Comparison of ENCODE assay signal across 8 cellular contexts in the genomic region with DNA sequence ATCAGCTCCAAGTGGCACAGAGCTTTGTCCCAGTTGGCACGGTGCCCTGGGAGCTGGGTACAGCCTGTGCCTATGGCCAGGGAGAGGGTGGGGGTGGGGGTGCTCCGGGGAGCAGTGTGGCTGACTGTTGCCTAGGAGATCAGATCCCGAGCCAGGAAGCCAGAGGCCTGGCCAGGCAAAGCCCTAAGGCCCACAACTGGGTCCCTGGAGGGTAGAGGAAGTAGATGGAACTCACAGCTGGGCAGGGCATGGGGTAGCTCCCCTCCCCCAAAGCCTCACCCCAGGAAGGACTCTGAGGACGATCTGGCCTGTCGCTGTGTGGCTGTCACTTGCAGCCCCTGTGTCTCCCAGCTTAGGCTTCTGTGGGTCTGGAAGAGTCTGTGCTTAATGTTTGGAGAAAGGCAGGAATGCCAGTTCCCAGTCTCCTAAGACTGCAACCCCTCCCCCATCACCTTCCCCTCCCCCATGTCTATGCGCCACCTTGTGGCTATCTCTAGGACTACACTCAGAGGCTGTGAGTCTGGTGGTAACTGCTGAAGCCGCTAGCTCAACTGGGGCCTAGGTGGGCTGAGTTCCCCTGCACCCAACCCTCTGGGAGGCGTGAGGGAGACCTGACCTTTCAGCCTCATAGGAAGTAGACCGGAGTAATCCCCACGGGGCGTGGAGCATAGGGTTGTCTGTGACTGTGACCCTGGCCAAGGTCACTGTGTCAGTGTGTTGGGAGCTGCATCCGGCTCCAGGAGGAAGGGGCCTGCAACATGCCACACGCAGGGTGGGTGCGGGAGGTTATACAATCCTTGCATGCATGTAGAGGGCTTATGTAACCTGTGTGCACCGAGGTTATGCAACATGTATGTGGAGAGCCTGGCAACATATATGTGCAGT. TPM values are rescaled to one million over a fixed set of nuclear protein-coding genes. Genes with fewer than 3 reads are reported as not detected.
A peak's percentile ranks its signal among the peaks of the same experiment; 100 is the strongest.
DNase-seq lines count a peak whose midpoint lies in the region; ATAC-seq and TF ChIP-seq lines count a peak whose summit lies in the region.

No MANE protein-coding gene starts in this region.

- no peaks in the 10 kb centered on the region for H4K20me1 ChIP-seq in BLaER1
- no peaks in the 10 kb centered on the region; the same call in 1 of the 2 replicates for H4K20me1 ChIP-seq in PC-9 (ENCODE audit: insufficient read depth)

- peaks cover 51% of the 10 kb centered on the region for H3K36me3 ChIP-seq in BLaER1
- H3K36me3 ChIP-seq in PC-9 (ENCODE audit: low read depth) = no peaks in the 10 kb centered on the region
- H3K36me3 ChIP-seq in neuronal stem cell (replicated peaks in 1 of 2; ENCODE audit: control insufficient read depth in 2 of 2, insufficient read depth in 2 of 2, low read length in 2 of 2) = peaks cover 0 to 9% of the 10 kb centered on the region in 2 donors
- H3K36me3 ChIP-seq in transverse colon = peaks cover 0 to 16% (median 0%) of the 10 kb centered on the region in 4 donors

- H3K27ac Mint-ChIP-seq in HFFc6 = peak overlapping the region; percentile 75
- no peak overlapping the region for H3K27ac Mint-ChIP-seq in activated T-helper 1 cell treated with anti-CD3 and anti-CD28 coated beads, Interleukin-12 subunit alpha, Interleukin-12 subunit beta, Interleukin-2, Interleukin-4 antibody, amounts not matched to agents 30 ng/mL and 10 ng/mL and 1 ng/mL, durations not matched to agents 14 hours and 24 hours and 36 hours

- H2BK5ac ChIP-seq in neuronal stem cell (ENCODE audit: low read length) = peak overlapping the region; percentile 49

- peak overlapping the region; percentile 86 for H3K14ac ChIP-seq in neuronal stem cell (ENCODE audit: low read length)

- H3K9ac ChIP-seq in BLaER1 = peak overlapping the region; percentile 77
- peak overlapping the region; percentile 56 for H3K9ac ChIP-seq in neuronal stem cell (ENCODE audit: low read depth, low read length, poor library complexity)

- no peaks in the 10 kb centered on the region for H3K79me2 ChIP-seq in PC-9 (ENCODE audit: low read depth)

- H3K4me1 ChIP-seq in BLaER1 (peaks cover 76% of the 10 kb centered on the region), PC-9 (replicated peaks; ENCODE audit: insufficient read depth) (peaks cover 18% of the 10 kb centered on the region), neuronal stem cell (ENCODE audit: control insufficient read depth in 2 of 2, insufficient read depth in 1 of 2, low read depth in 1 of 2, low read length in 2 of 2) (peaks cover 27 to 28% of the 10 kb centered on the region in 2 donors), transverse colon (peaks cover 60 to 67% (median 64%) of the 10 kb centered on the region in 4 donors)

- BruUV-seq in PC-9 (replicated peaks; lab: Mats Ljungman, UMichigan) = no TSS peak

- DNase-seq in HFFc6 (no peak), PC-9 (peak in 1 of 2 experiments; percentile 41), fibroblast of the aortic adventitia (ENCODE audit: low read depth) (peak; percentile 72), neuronal stem cell (ENCODE audit: low spot score) (peak; percentile 84), transverse colon (peak; percentile 86)
- peak; percentile 50 for DNase-seq in activated T-helper 1 cell treated with anti-CD3 and anti-CD28 coated beads, Interleukin-12 subunit alpha, Interleukin-12 subunit beta, Interleukin-2, Interleukin-4 antibody, amounts not matched to agents 30 ng/mL and 10 ng/mL and 1 ng/mL, durations not matched to agents 14 hours and 24 hours and 36 hours (ENCODE audit: low spot score)

- peak overlapping the region; percentile 28 for H2BK15ac ChIP-seq in neuronal stem cell (ENCODE audit: low read length)

- H2BK120ac ChIP-seq in neuronal stem cell (ENCODE audit: low read depth, low read length) = no peak overlapping the region

- peaks cover 25% of the 10 kb centered on the region; the same call in 1 of the 2 replicates for H3F3A ChIP-seq in PC-9 (ENCODE audit: insufficient read depth, low read depth)

- H3K4me1 Mint-ChIP-seq in HFFc6 (ENCODE audit: low read depth) = peaks cover 32% of the 10 kb centered on the region
- H3K4me1 Mint-ChIP-seq in activated T-helper 1 cell treated with anti-CD3 and anti-CD28 coated beads, Interleukin-12 subunit alpha, Interleukin-12 subunit beta, Interleukin-2, Interleukin-4 antibody, amounts not matched to agents 30 ng/mL and 10 ng/mL and 1 ng/mL, durations not matched to agents 14 hours and 24 hours and 36 hours (ENCODE audit: low read depth) = peaks cover 11% of the 10 kb centered on the region

- H3K4me3 Mint-ChIP-seq in HFFc6 = no peak overlapping the region
- no peak overlapping the region for H3K4me3 Mint-ChIP-seq in activated T-helper 1 cell treated with anti-CD3 and anti-CD28 coated beads, Interleukin-12 subunit alpha, Interleukin-12 subunit beta, Interleukin-2, Interleukin-4 antibody, amounts not matched to agents 30 ng/mL and 10 ng/mL and 1 ng/mL, durations not matched to agents 14 hours and 24 hours and 36 hours

- H2BK12ac ChIP-seq in neuronal stem cell (ENCODE audit: low read length) = peak overlapping the region; percentile 64

- no peak for ATAC-seq in HG03521 (IDR thresholded peaks at IDR 0.05; ENCODE audit: unreplicated experiment)

- intact Hi-C loops in PC-9 (cut with micrococcal nuclease; ENCODE audit: unreplicated experiment) = no loop called here
- intact Hi-C loops in activated T-helper 1 cell treated with anti-CD3 and anti-CD28 coated beads, Interleukin-12 subunit alpha, Interleukin-12 subunit beta, Interleukin-2, Interleukin-4 antibody, amounts not matched to agents 30 ng/mL and 10 ng/mL and 1 ng/mL, durations not matched to agents 14 hours and 24 hours and 36 hours (cut with micrococcal nuclease) = loop anchor here (1.0 kb wide), 2 partner anchors 13 to 62 kb away; partner anchors contain the start of gene THRA
- intact Hi-C loops in transverse colon (cut with DNase I; ENCODE audit: low total_unique reads) = no loop called here

- no peak overlapping the region for H2AFZ ChIP-seq in PC-9
- no peak overlapping the region for H2AFZ ChIP-seq in neuronal stem cell (ENCODE audit: low read length)

- H3K4me3 ChIP-seq in BLaER1 (peak overlapping the region; percentile 51), PC-9 (no peak overlapping the region), fibroblast of the aortic adventitia (ENCODE audit: low read depth, low read length) (no peak overlapping the region), neuronal stem cell (ENCODE audit: low read length in 2 of 2) (no peak overlapping the region), transverse colon (peak overlapping the region in 1 of 4 donors; percentile 5)

- H4K8ac ChIP-seq in neuronal stem cell (ENCODE audit: low read depth, low read length) = no peak overlapping the region

- TF ChIP-seq CTCF in HFFc6 (IDR thresholded peaks at IDR 0.05) (peak; percentile 97), PC-9 (conservative IDR thresholded peaks at IDR 0.05) (peak; percentile 80), fibroblast of the aortic adventitia (IDR thresholded peaks at IDR 0.05; ENCODE audit: insufficient read depth, low read length) (peak; percentile 88), transverse colon (IDR thresholded peaks at IDR 0.05) (peak; percentile 93 to 99 (median 94))

- H3K79me1 ChIP-seq in neuronal stem cell (ENCODE audit: low read depth, low read length) = no peaks in the 10 kb centered on the region

- no peaks in the 10 kb centered on the region for H3K9me3 Mint-ChIP-seq in HFFc6
- H3K9me3 Mint-ChIP-seq in activated T-helper 1 cell treated with anti-CD3 and anti-CD28 coated beads, Interleukin-12 subunit alpha, Interleukin-12 subunit beta, Interleukin-2, Interleukin-4 antibody, amounts not matched to agents 30 ng/mL and 10 ng/mL and 1 ng/mL, durations not matched to agents 14 hours and 24 hours and 36 hours = no peaks in the 10 kb centered on the region

- no CpG with 5 or more reads among the region's 15 CpGs for WGBS in neuronal stem cell (ENCODE audit: extremely low coverage in 2 of 2, insufficient read length in 2 of 2, insufficient replicate concordance in 1 of 2), 2 donors
- WGBS in transverse colon (ENCODE audit: low coverage in 1 of 2), 2 donors = 9% methylated on average over 15 of the region's 15 CpGs; no CpG with 5 or more reads in 1 of the 2 donors

- POLR2A ChIA-PET in PC-9 (lab: Charles Lee; ENCODE audit: unreplicated experiment) = interaction anchor here (0.7 kb wide), 1 partner anchor 428 kb away, joined by 3 read pairs; no protein-coding TSS in a partner anchor

- peak overlapping the region; percentile 93 for H3K27ac ChIP-seq in BLaER1
- no peak overlapping the region for H3K27ac ChIP-seq in PC-9
- peak overlapping the region; percentile 24 for H3K27ac ChIP-seq in neuronal stem cell (replicated peaks; ENCODE audit: low read length)
- H3K27ac ChIP-seq in transverse colon = peak overlapping the region; percentile 90 to 98 (median 96)

- no peak overlapping the region for H4K91ac ChIP-seq in neuronal stem cell (ENCODE audit: low read depth, low read length, poor library complexity)

- no peaks in the 10 kb centered on the region for H3K27me3 ChIP-seq in BLaER1
- H3K27me3 ChIP-seq in PC-9 (ENCODE audit: insufficient read depth, low read depth) = no peaks in the 10 kb centered on the region
- no peaks in the 10 kb centered on the region for H3K27me3 ChIP-seq in neuronal stem cell (ENCODE audit: control insufficient read depth in 3 of 3, insufficient read depth in 3 of 3, low read depth in 1 of 3, low read length in 3 of 3)
- no peaks in the 10 kb centered on the region for H3K27me3 ChIP-seq in transverse colon

- H3K36me3 Mint-ChIP-seq in HFFc6 (ENCODE audit: low read depth) = peaks cover 5% of the 10 kb centered on the region
- no peaks in the 10 kb centered on the region for H3K36me3 Mint-ChIP-seq in activated T-helper 1 cell treated with anti-CD3 and anti-CD28 coated beads, Interleukin-12 subunit alpha, Interleukin-12 subunit beta, Interleukin-2, Interleukin-4 antibody, amounts not matched to agents 30 ng/mL and 10 ng/mL and 1 ng/mL, durations not matched to agents 14 hours and 24 hours and 36 hours (ENCODE audit: low read depth)

- in situ Hi-C loops in transverse colon (cut with MboI; ENCODE audit: low pct_ligation_motif_present in 1 of 4, low pct_unique_long_range_greater_than_20kb in 1 of 4, low sequenced_read_pairs in 3 of 4) = no loop called here

- no peaks in the 10 kb centered on the region; the same call in none of the 2 replicates for H3K27me3 Mint-ChIP-seq in HFFc6 (ENCODE audit: insufficient read depth)
- peaks cover 3% of the 10 kb centered on the region for H3K27me3 Mint-ChIP-seq in activated T-helper 1 cell treated with anti-CD3 and anti-CD28 coated beads, Interleukin-12 subunit alpha, Interleukin-12 subunit beta, Interleukin-2, Interleukin-4 antibody, amounts not matched to agents 30 ng/mL and 10 ng/mL and 1 ng/mL, durations not matched to agents 14 hours and 24 hours and 36 hours (ENCODE audit: insufficient read depth)

- peak; percentile 75 for TF ChIP-seq EP300 in transverse colon (IDR thresholded peaks at IDR 0.05; ENCODE audit: low read depth)

- H3K23ac ChIP-seq in neuronal stem cell (ENCODE audit: low read depth, low read length, poor library complexity) = no peak overlapping the region

- CTCF ChIA-PET in PC-9 (lab: Charles Lee) = interaction anchor here (0.6 to 1.9 kb wide), 6 partner anchors 11 to 800 kb away, joined by 3 to 9 read pairs (median 6); no protein-coding TSS in a partner anchor

- H3K4me2 ChIP-seq in BLaER1 (peak overlapping the region; percentile 100), PC-9 (no peak overlapping the region), neuronal stem cell (ENCODE audit: insufficient read depth, low read length, poor library complexity, severe bottlenecking) (no peak overlapping the region)

- H3K9me3 ChIP-seq in BLaER1 (no peaks in the 10 kb centered on the region), PC-9 (ENCODE audit: insufficient read depth, low read depth) (no peaks in the 10 kb centered on the region), neuronal stem cell (replicated peaks in 1 of 2; ENCODE audit: control insufficient read depth in 2 of 2, insufficient read depth in 1 of 2, low read depth in 1 of 2, low read length in 2 of 2) (no peaks in the 10 kb centered on the region), transverse colon (no peaks in the 10 kb centered on the region)

- H3K9me2 ChIP-seq in PC-9 (ENCODE audit: insufficient read depth) = no peaks in the 10 kb centered on the region

- no peak overlapping the region for H3K4ac ChIP-seq in neuronal stem cell (ENCODE audit: low read length)

- H3K18ac ChIP-seq in neuronal stem cell (ENCODE audit: low read length) = peak overlapping the region; percentile 89

- TF ChIP-seq POLR2A in transverse colon (IDR thresholded peaks at IDR 0.05) = peak; percentile 3

- peak overlapping the region; percentile 61 for H2AK5ac ChIP-seq in neuronal stem cell (ENCODE audit: low read depth, low read length)

RNA-seq across cellular contexts. Expression of gene THRA, which starts 12.7 kb away (rescaled TPM):
- 10 to 100 TPM; 29.3 to 33.7 (median 30.7) TPM for total RNA-seq in HFFc6 (2021; fragmentation: NEBNext Ultra II Directional; extraction: Animal tissue kit (Norgen Biotek cat#: 25700))
- total RNA-seq in PC-9 (2021) (11.4 and 13.9 TPM in 2 replicates), fibroblast of the aortic adventitia (ENCODE audit: low replicate concordance) (23.0 and 26.0 TPM in 2 replicates), transverse colon (10 to 100 TPM; 32.6 to 82.6 (median 58.6) TPM)
- total RNA-seq in activated T-helper 1 cell treated with anti-CD3 and anti-CD28 coated beads, Interleukin-12 subunit alpha, Interleukin-12 subunit beta, Interleukin-2, Interleukin-4 antibody, amounts not matched to agents 30 ng/mL and 10 ng/mL and 1 ng/mL, durations not matched to agents 14 hours and 24 hours and 36 hours = 2.9 and 3.5 TPM in 2 replicates
- polyA plus RNA-seq in neuronal stem cell (2013, experiment 1 of 2) = 13.2 TPM
- 13.2 TPM for polyA plus RNA-seq in neuronal stem cell (2013, experiment 2 of 2)

RNA-seq across cellular contexts. Expression of gene MED24, which starts 21.2 kb away (rescaled TPM):
- total RNA-seq in HFFc6 (2021; fragmentation: NEBNext Ultra II Directional; extraction: Animal tissue kit (Norgen Biotek cat#: 25700)) = 10 to 100 TPM; 60.9 to 72.8 (median 65.3) TPM
- total RNA-seq in PC-9 (2021) (67.1 and 67.2 TPM in 2 replicates), fibroblast of the aortic adventitia (ENCODE audit: low replicate concordance) (42.8 and 68.1 TPM in 2 replicates), transverse colon (100 to 1,000 TPM in 2 of 4 donors, 10 to 100 TPM in 2; 64.3 to 294 (median 112) TPM)
- 113 and 120 TPM in 2 replicates for total RNA-seq in activated T-helper 1 cell treated with anti-CD3 and anti-CD28 coated beads, Interleukin-12 subunit alpha, Interleukin-12 subunit beta, Interleukin-2, Interleukin-4 antibody, amounts not matched to agents 30 ng/mL and 10 ng/mL and 1 ng/mL, durations not matched to agents 14 hours and 24 hours and 36 hours
- 61.9 TPM for polyA plus RNA-seq in neuronal stem cell (2013, experiment 1 of 2)
- 61.2 TPM for polyA plus RNA-seq in neuronal stem cell (2013, experiment 2 of 2)

RNA-seq across cellular contexts. Expression of gene NR1D1, which starts 24.9 kb away (rescaled TPM):
- total RNA-seq in HFFc6 (2021; fragmentation: NEBNext Ultra II Directional; extraction: Animal tissue kit (Norgen Biotek cat#: 25700)) = 10 to 100 TPM; 11.2 to 15.8 (median 15.1) TPM
- total RNA-seq in PC-9 (2021) (9.3 and 10.7 TPM in 2 replicates), fibroblast of the aortic adventitia (ENCODE audit: low replicate concordance) (2.8 and 6.5 TPM in 2 replicates), transverse colon (10 to 100 TPM in 1 of 4 donors, 1 to 10 TPM in 3; 4.8 to 18.0 (median 7.3) TPM)
- 8.7 and 9.6 TPM in 2 replicates for total RNA-seq in activated T-helper 1 cell treated with anti-CD3 and anti-CD28 coated beads, Interleukin-12 subunit alpha, Interleukin-12 subunit beta, Interleukin-2, Interleukin-4 antibody, amounts not matched to agents 30 ng/mL and 10 ng/mL and 1 ng/mL, durations not matched to agents 14 hours and 24 hours and 36 hours
- polyA plus RNA-seq in neuronal stem cell (2013, experiment 1 of 2) = 5.0 TPM
- polyA plus RNA-seq in neuronal stem cell (2013, experiment 2 of 2) = 4.8 TPM

RNA-seq across cellular contexts. Expression of gene MSL1, which starts 46.3 kb away (rescaled TPM):
- 10 to 100 TPM; 61.2 to 67.8 (median 65.5) TPM for total RNA-seq in HFFc6 (2021; fragmentation: NEBNext Ultra II Directional; extraction: Animal tissue kit (Norgen Biotek cat#: 25700))
- 56.8 and 61.8 TPM in 2 replicates for total RNA-seq in PC-9 (2021)
- total RNA-seq in activated T-helper 1 cell treated with anti-CD3 and anti-CD28 coated beads, Interleukin-12 subunit alpha, Interleukin-12 subunit beta, Interleukin-2, Interleukin-4 antibody, amounts not matched to agents 30 ng/mL and 10 ng/mL and 1 ng/mL, durations not matched to agents 14 hours and 24 hours and 36 hours = 87.6 and 88.2 TPM in 2 replicates
- total RNA-seq in fibroblast of the aortic adventitia (ENCODE audit: low replicate concordance) = 64.1 and 162 TPM in 2 replicates
- 106 TPM for polyA plus RNA-seq in neuronal stem cell (2013, experiment 1 of 2)
- 110 TPM for polyA plus RNA-seq in neuronal stem cell (2013, experiment 2 of 2)
- 100 to 1,000 TPM in 2 of 4 donors, 10 to 100 TPM in 2; 73.9 to 258 (median 90.6) TPM for total RNA-seq in transverse colon
